15 cellular contexts compared by ENCODE assay signal in the genomic region with DNA sequence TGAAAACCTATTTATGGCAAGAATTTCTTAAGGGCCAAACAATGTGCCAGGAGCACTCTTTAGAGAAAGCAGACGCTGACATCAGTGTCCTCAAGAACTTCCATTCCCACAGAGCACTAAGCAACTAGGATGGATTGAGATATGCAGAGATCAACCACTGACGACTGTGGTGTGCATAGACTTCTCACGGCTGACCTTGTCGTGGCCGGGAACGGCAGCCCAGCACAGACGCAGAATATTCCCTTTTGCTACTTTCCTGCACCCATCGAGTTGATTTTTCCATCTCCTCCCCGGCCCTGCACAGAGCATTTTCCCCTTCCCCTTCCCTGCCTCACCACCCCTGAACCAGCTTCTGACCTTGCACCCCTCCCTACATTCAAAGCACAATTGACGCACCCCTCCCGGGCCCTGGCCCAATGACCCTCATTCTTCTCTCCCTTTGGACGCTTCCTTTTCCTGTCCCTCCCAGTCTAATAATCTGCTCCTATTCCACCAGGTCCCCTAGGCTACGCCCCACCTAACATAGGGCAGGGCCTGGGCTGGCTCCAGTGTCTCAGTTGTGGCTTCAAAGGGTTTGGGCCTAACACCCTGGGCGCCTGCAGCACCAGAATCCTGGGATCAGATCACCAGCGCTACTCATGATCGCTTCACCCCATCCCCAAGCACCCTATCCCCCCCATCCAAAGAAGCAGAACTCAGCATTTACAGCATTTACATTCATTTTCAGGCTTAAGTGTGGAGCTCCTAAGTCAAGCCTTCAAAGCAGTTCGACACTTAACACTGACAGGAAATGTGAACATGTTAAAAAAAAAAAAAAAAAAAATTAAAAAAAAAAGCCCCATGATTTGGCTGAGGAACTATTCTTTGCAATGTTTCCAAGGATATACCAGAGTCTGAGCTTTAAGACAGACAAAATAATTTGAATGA.
A peak's percentile ranks its signal among the peaks of the same experiment; 100 is the strongest.
DNase-seq lines count a peak whose midpoint lies in the region; ATAC-seq and TF ChIP-seq lines count a peak whose summit lies in the region.
"Had no signal": no experiment of that assay in that cellular context is flagged by ENCODE, and none has a peak within 500 bp of the region (broad histone marks: within the 10 kb centered on the region; RNA-seq: fewer than 3 reads in every experiment).

No MANE protein-coding gene starts in this region.

- TF ChIP-seq POLR2A in heart left ventricle (IDR thresholded peaks at IDR 0.05): no peak

- H3K4me1 Mint-ChIP-seq in T-helper 1 cell treated with Interleukin-12 subunit alpha and Interleukin-12 subunit beta and Interleukin-4 antibody, amounts not matched to agents 30 μg/mL and 1 μg/mL, for 36 hours (ENCODE audit: low read depth): peaks cover 21% of the 10 kb centered on the region
- H3K4me1 Mint-ChIP-seq in activated T-helper 17 cell treated with anti-CD3 and anti-CD28 coated beads, Interleukin-2, amount 50 U/mL, for 72 hours: peaks cover 37% of the 10 kb centered on the region

- intact Hi-C loops in heart left ventricle (cut with DNase I): loop anchor here in 4 of 10 donors (5.0 to 10.0 kb wide), 3 partner anchors 142 to 152 kb away; a partner anchor contains a TSS

- no peak overlapping the region for H3K4me3 ChIP-seq in heart left ventricle
- no peak overlapping the region for H3K4me3 ChIP-seq in skin epidermis
- H3K4me3 ChIP-seq: body of pancreas, GM12878 had no signal

- peak overlapping the region; percentile 62 for H3K27ac Mint-ChIP-seq in T-helper 1 cell treated with Interleukin-12 subunit alpha and Interleukin-12 subunit beta and Interleukin-4 antibody, amounts not matched to agents 30 μg/mL and 1 μg/mL, for 36 hours
- peak overlapping the region; percentile 69 for H3K27ac Mint-ChIP-seq in activated T-helper 17 cell treated with anti-CD3 and anti-CD28 coated beads, Interleukin-2, amount 50 U/mL, for 72 hours
- H3K27ac Mint-ChIP-seq: HFFc6 had no signal

- H3K4me3 Mint-ChIP-seq in T-helper 1 cell treated with Interleukin-12 subunit alpha and Interleukin-12 subunit beta and Interleukin-4 antibody, amounts not matched to agents 30 μg/mL and 1 μg/mL, for 36 hours: no peak overlapping the region
- peak overlapping the region; percentile 34 for H3K4me3 Mint-ChIP-seq in activated T-helper 17 cell treated with anti-CD3 and anti-CD28 coated beads, Interleukin-2, amount 50 U/mL, for 72 hours
- H3K4me3 Mint-ChIP-seq: HFFc6 had no signal

- peaks cover 52% of the 10 kb centered on the region for H3K27me3 Mint-ChIP-seq in T-helper 1 cell treated with Interleukin-12 subunit alpha and Interleukin-12 subunit beta and Interleukin-4 antibody, amounts not matched to agents 30 μg/mL and 1 μg/mL, for 36 hours (ENCODE audit: low read depth)
- H3K27me3 Mint-ChIP-seq in activated T-helper 17 cell treated with anti-CD3 and anti-CD28 coated beads, Interleukin-2, amount 50 U/mL, for 72 hours: no peaks in the 10 kb centered on the region

- H3K9me3 ChIP-seq in heart left ventricle: no peaks in the 10 kb centered on the region
- H3K9me3 ChIP-seq: body of pancreas had no signal

- H3K36me3 ChIP-seq in heart left ventricle: peaks cover 0 to 5% (median 0%) of the 10 kb centered on the region in 9 donors

- DNase-seq in T-helper 1 cell: no peak
- peak in 4 of 5 donors; percentile 49 to 65 (median 59) for DNase-seq in heart left ventricle
- no peak for DNase-seq in stimulated activated CD4-positive, alpha-beta T cell treated with anti-CD3 and anti-CD28 coated beads, Interleukin-4, amount 100 ng/mL, for 4 hours
- DNase-seq in NCI-H1417 (lab: John Stamatoyannopoulos, UW): no peak
- DNase-seq in NCI-H2227 treated with DMSO at 0.1 percent for 48 hours (lab: John Stamatoyannopoulos, UW): no peak
- DNase-seq: activated CD8-positive, alpha-beta memory T cell treated with anti-CD3 and anti-CD28 coated beads for 24 hours; body of pancreas; HFFc6; NCI-H2029 treated with DMSO at 0.1 percent for 48 hours; stimulated activated CD4-positive, alpha-beta T cell treated with anti-CD3 and anti-CD28 coated beads, Interleukin-1b, Interleukin-23, amount 100 ng/mL, for 48 hours had no signal

- WGBS in heart left ventricle, 4 donors: 50 to 61% (median 54%) methylated on average over 17 of the region's 17 CpGs

- H3K4me1 ChIP-seq in heart left ventricle: peaks cover 0 to 57% (median 33%) of the 10 kb centered on the region in 12 donors

- H3K27me3 ChIP-seq in heart left ventricle: no peaks in the 10 kb centered on the region
- H3K27me3 ChIP-seq: body of pancreas had no signal

- H3K9me3 Mint-ChIP-seq in T-helper 1 cell treated with Interleukin-12 subunit alpha and Interleukin-12 subunit beta and Interleukin-4 antibody, amounts not matched to agents 30 μg/mL and 1 μg/mL, for 36 hours: peaks cover 5% of the 10 kb centered on the region
- H3K9me3 Mint-ChIP-seq in activated T-helper 17 cell treated with anti-CD3 and anti-CD28 coated beads, Interleukin-2, amount 50 U/mL, for 72 hours: no peaks in the 10 kb centered on the region

- H3K36me3 Mint-ChIP-seq in T-helper 1 cell treated with Interleukin-12 subunit alpha and Interleukin-12 subunit beta and Interleukin-4 antibody, amounts not matched to agents 30 μg/mL and 1 μg/mL, for 36 hours (ENCODE audit: low read depth): peaks cover 4% of the 10 kb centered on the region
- H3K36me3 Mint-ChIP-seq in activated T-helper 17 cell treated with anti-CD3 and anti-CD28 coated beads, Interleukin-2, amount 50 U/mL, for 72 hours (ENCODE audit: low read depth): no peaks in the 10 kb centered on the region

- H3K27ac ChIP-seq in heart left ventricle (peak overlapping the region in 11 of 12 donors; percentile 19 to 74 (median 54)), skin epidermis (peak overlapping the region in 12 of 21 experiments; percentile 0 to 75 (median 40))
- H3K27ac ChIP-seq: 22Rv1, body of pancreas had no signal

- no peak for TF ChIP-seq CTCF in heart left ventricle (IDR thresholded peaks at IDR 0.05)

- no peak for ATAC-seq in activated T-helper 17 cell treated with anti-CD3 and anti-CD28 coated beads, Interleukin-2, amount 50 U/mL, for 72 hours (replicated peaks)
- peak; percentile 70 to 90 (median 84) for ATAC-seq in heart left ventricle
- ATAC-seq: body of pancreas, GM12878 had no signal

Comparison
In these comparisons a context has a peak if more than half of its experiments do, and no peak if none do; other contexts are left out.
1. DNase-seq: peak in heart left ventricle (4 of 5); none in T-helper 1 cell (0 of 5), stimulated activated CD4-positive, alpha-beta T cell treated with anti-CD3 and anti-CD28 coated beads, Interleukin-4, amount 100 ng/mL, for 4 hours (0 of 2), NCI-H1417 (0 of 3) and NCI-H2227 treated with DMSO at 0.1 percent for 48 hours (single experiment).